Comparison of ENCODE assay signal across 9 cellular contexts in the genomic region with DNA sequence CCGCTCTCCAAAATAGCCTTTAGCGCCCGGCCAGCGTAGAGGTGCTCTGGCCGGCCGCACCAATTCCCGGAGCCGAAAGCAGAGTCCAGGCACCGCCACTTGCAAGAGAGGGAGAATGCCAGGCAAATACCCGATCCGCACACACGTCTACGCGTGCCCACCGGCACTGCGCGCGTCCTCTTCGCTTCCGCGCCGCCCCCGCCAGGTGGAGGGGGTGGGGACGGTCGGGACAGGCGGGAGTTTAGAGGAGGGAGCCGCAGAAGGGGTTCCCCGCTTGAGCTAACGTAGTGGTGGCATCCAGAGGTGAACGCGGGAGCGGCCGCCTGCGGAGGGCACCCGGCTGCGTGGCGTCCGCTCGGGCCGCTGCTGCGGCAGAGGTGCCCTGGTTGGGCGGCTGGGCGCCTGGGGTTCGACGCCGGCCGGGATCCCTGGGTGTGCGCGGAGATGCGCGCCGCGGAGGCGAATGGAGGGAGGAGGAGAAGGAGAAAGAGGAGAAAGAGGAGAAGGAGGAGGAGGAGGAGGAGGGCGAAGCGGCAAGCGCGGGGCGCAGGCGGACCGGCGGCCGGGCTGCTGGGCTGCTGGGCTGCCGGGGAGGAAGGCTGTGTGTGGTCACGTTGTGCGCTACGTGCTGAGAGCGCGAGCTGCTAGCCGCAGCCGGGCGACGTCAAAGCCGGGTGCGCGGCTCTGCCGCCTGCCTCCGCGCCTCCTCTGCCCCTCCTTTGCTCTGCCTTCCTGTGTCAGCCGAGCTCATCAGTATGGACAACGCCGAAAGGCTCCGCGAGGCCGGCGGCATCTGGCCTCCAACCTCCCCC. TPM values are rescaled to one million over a fixed set of nuclear protein-coding genes. Genes with fewer than 3 reads are reported as not detected.
DNase-seq lines count a peak whose midpoint lies in the region; ATAC-seq and TF ChIP-seq lines count a peak whose summit lies in the region.
"Had no signal": no experiment of that assay in that cellular context is flagged by ENCODE, and none has a peak within 500 bp of the region (broad histone marks: within the 10 kb centered on the region; RNA-seq: fewer than 3 reads in every experiment).

A gene (minus strand): TSS at position 117 of the 812 bp plus-strand sequence.

- peak; percentile 45 for ATAC-seq in GM18498 (IDR thresholded peaks at IDR 0.05; ENCODE audit: unreplicated experiment)
- no peak for ATAC-seq in HG03039 (IDR thresholded peaks at IDR 0.05; ENCODE audit: unreplicated experiment)
- ATAC-seq in HG03469 (IDR thresholded peaks at IDR 0.05; ENCODE audit: unreplicated experiment): no peak
- ATAC-seq: body of pancreas had no signal

- H3K4me3 ChIP-seq in KMS-11 (IDR thresholded peaks at IDR 0.05; ENCODE audit: insufficient read depth, low read depth, low read length): no peak within 1 kb of the TSS
- H3K4me3 ChIP-seq: body of pancreas had no signal

- H3K27ac ChIP-seq in KMS-11: no peak within 1 kb of the TSS
- H3K27ac ChIP-seq: body of pancreas had no signal

- no peaks in the 10 kb centered on the region for H4K20me1 ChIP-seq in KMS-11 (ENCODE audit: insufficient read depth)

- no peaks in the 10 kb centered on the region for H3K79me2 ChIP-seq in KMS-11 (ENCODE audit: insufficient read depth, low read depth)

- TF ChIP-seq CTCF in KMS-11 (conservative IDR thresholded peaks at IDR 0.05; ENCODE audit: low read depth, low read length): no peak

- H3K4me1 ChIP-seq in KMS-11 (ENCODE audit: low read depth, poor library complexity, severe bottlenecking): no peaks in the 10 kb centered on the region

- no peaks in the 10 kb centered on the region for H3K27me3 ChIP-seq in KMS-11 (ENCODE audit: insufficient read depth, low read depth)
- H3K27me3 ChIP-seq: body of pancreas had no signal

- peak within 1 kb of the TSS; percentile 57 for H2AFZ ChIP-seq in KMS-11 (ENCODE audit: low read depth)

- H3K4me2 ChIP-seq in KMS-11: peak within 1 kb of the TSS; percentile 17; the same call in 1 of the 2 replicates

- peak within 1 kb of the TSS; percentile 51; the same call in 1 of the 2 replicates for H3K9ac ChIP-seq in KMS-11

- H3K36me3 ChIP-seq in KMS-11 (ENCODE audit: insufficient read depth): no peaks in the 10 kb centered on the region

- peak; percentile 15 for DNase-seq in cerebellum (ENCODE audit: low spot score)
- DNase-seq in middle frontal gyrus (ENCODE audit: extremely low spot score, low spot score): peak; percentile 51
- no peak for DNase-seq in NCI-H2029 treated with DMSO at 0.1 percent for 48 hours (lab: John Stamatoyannopoulos, UW)
- DNase-seq in SKM-1 treated with dmso at 0.1 percent for 144 hours (lab: John Stamatoyannopoulos, UW; ENCODE audit: unreplicated experiment): no peak

RNA-seq across cellular contexts. Expression of the gene that starts here (rescaled TPM):
- 34.9 TPM for total RNA-seq in cerebellum
- total RNA-seq: body of pancreas had no signal

Comparison
In these comparisons a context has a peak if more than half of its experiments do, and no peak if none do; other contexts are left out.
1. DNase-seq: peak in cerebellum (single experiment) and middle frontal gyrus (single experiment); none in NCI-H2029 treated with DMSO at 0.1 percent for 48 hours (single experiment) and SKM-1 treated with dmso at 0.1 percent for 144 hours (single experiment).